In the genomic region with DNA sequence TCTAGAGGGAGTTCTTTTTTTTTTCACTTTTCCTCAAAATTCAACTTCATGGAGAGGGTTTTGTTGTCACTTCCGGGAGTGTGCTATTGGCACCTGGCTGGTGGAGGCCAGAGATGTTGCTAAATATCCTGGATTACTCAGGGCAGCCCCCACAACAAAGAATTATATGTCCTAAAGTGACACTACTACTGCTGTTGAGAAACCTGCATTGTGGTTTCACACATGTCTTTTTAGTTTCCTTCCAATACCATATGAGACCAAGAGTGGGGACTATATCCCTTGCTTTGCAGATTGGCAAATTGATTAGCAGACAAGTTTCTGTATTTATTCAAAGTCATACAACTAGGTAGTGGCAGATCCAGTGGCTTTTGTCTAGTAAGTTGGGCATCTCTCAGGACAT, we compare ENCODE assay signal across 20 cellular contexts.
DNase-seq lines count a peak whose midpoint lies in the region; ATAC-seq and TF ChIP-seq lines count a peak whose summit lies in the region.
"Had no signal": no experiment of that assay in that cellular context is flagged by ENCODE, and none has a peak within 500 bp of the region (broad histone marks: within the 10 kb centered on the region; RNA-seq: fewer than 3 reads in every experiment).

No MANE protein-coding gene starts in this region.

- intact Hi-C loops in CD8-positive, alpha-beta T cell (cut with DNase I, micrococcal nuclease) = no loop called here

- H3K9ac ChIP-seq in KMS-11 = no peak overlapping the region

- H3K36me3 ChIP-seq in KMS-11 (ENCODE audit: insufficient read depth) = no peaks in the 10 kb centered on the region
- no peaks in the 10 kb centered on the region for H3K36me3 ChIP-seq in CD8-positive, alpha-beta T cell (ENCODE audit: insufficient read depth, low read length)
- H3K36me3 ChIP-seq: spleen had no signal

- CTCF ChIA-PET in CD8-positive, alpha-beta T cell (lab: Charles Lee) = no interaction called here

- H3K27me3 ChIP-seq in KMS-11 (ENCODE audit: insufficient read depth, low read depth) = no peaks in the 10 kb centered on the region
- H3K27me3 ChIP-seq in CD8-positive, alpha-beta T cell (ENCODE audit: insufficient read depth, low read length) = no peaks in the 10 kb centered on the region
- H3K27me3 ChIP-seq: BE2C, spleen, testis had no signal

- H3K79me2 ChIP-seq in KMS-11 (ENCODE audit: insufficient read depth, low read depth) = no peaks in the 10 kb centered on the region

- no peak for TF ChIP-seq CTCF in KMS-11 (conservative IDR thresholded peaks at IDR 0.05; ENCODE audit: low read depth, low read length)
- no peak for TF ChIP-seq CTCF in CD8-positive, alpha-beta T cell (IDR thresholded peaks at IDR 0.05)

- H3K36me3 Mint-ChIP-seq in CD8-positive, alpha-beta T cell = no peaks in the 10 kb centered on the region
- H3K36me3 Mint-ChIP-seq: brain had no signal

- H3K4me1 Mint-ChIP-seq in CD8-positive, alpha-beta T cell (ENCODE audit: low read depth) = no peaks in the 10 kb centered on the region
- H3K4me1 Mint-ChIP-seq: activated CD4-positive, alpha-beta T cell treated with anti-CD3 and anti-CD28 coated beads, Interleukin-2, amount 10 ng/mL, durations not matched to agents 7 days and 5 days; brain had no signal

- H2AFZ ChIP-seq in KMS-11 (ENCODE audit: low read depth) = no peak overlapping the region

- H3K27ac ChIP-seq in KMS-11 = peak overlapping the region; percentile 84
- no peak overlapping the region for H3K27ac ChIP-seq in CD8-positive, alpha-beta T cell (ENCODE audit: low read depth, low read length)
- H3K27ac ChIP-seq: spleen, testis had no signal

- no peak overlapping the region for H3K4me3 Mint-ChIP-seq in CD8-positive, alpha-beta T cell
- H3K4me3 Mint-ChIP-seq: activated CD4-positive, alpha-beta T cell treated with anti-CD3 and anti-CD28 coated beads, Interleukin-2, amount 10 ng/mL, durations not matched to agents 7 days and 5 days; brain; T-helper 1 cell treated with Interleukin-12 subunit alpha and Interleukin-12 subunit beta and Interleukin-4 antibody, amounts not matched to agents 30 μg/mL and 1 μg/mL, for 36 hours had no signal

- DNase-seq in DMS53 (lab: John Stamatoyannopoulos, UW) (no peak), NCI-H1048 (lab: John Stamatoyannopoulos, UW) (no peak), NCI-H1930 (lab: John Stamatoyannopoulos, UW) (no peak)
- no peak for DNase-seq in CD8-positive, alpha-beta T cell
- DNase-seq: activated CD4-positive, alpha-beta T cell treated with anti-CD3 and anti-CD28 coated beads, Interleukin-2, amount 10 ng/mL, durations not matched to agents 7 days and 5 days; BE2C; effector memory CD4-positive, alpha-beta T cell; foreskin fibroblast; IMR-90; mesendoderm; NCI-H2029 treated with DMSO at 0.1 percent for 48 hours; spleen; testis had no signal

- H3K9me3 ChIP-seq in CD8-positive, alpha-beta T cell (ENCODE audit: low read length) = no peaks in the 10 kb centered on the region
- H3K9me3 ChIP-seq: BE2C, spleen, testis had no signal

- POLR2A ChIA-PET in CD8-positive, alpha-beta T cell (lab: Charles Lee) = no interaction called here

- ATAC-seq in GM18867 (IDR thresholded peaks at IDR 0.05; ENCODE audit: unreplicated experiment) (peak; percentile 76), GM21423 (IDR thresholded peaks at IDR 0.05; ENCODE audit: unreplicated experiment) (peak; percentile 71), HG02981 (IDR thresholded peaks at IDR 0.05; ENCODE audit: unreplicated experiment) (peak; percentile 80)
- no peak for ATAC-seq in CD8-positive, alpha-beta T cell

- no peak overlapping the region for H3K4me3 ChIP-seq in KMS-11 (IDR thresholded peaks at IDR 0.05; ENCODE audit: insufficient read depth, low read depth, low read length)
- no peak overlapping the region for H3K4me3 ChIP-seq in CD8-positive, alpha-beta T cell (ENCODE audit: low read depth, low read length)
- H3K4me3 ChIP-seq: spleen, testis had no signal

- H3K4me1 ChIP-seq in KMS-11 (ENCODE audit: low read depth, poor library complexity, severe bottlenecking) = peaks cover 88% of the 10 kb centered on the region
- no peaks in the 10 kb centered on the region for H3K4me1 ChIP-seq in CD8-positive, alpha-beta T cell (ENCODE audit: insufficient read depth, low read length)
- H3K4me1 ChIP-seq: spleen, testis had no signal

- peak overlapping the region; percentile 55 for H3K4me2 ChIP-seq in KMS-11

- no peak overlapping the region for H3K27ac Mint-ChIP-seq in CD8-positive, alpha-beta T cell
- H3K27ac Mint-ChIP-seq: activated CD4-positive, alpha-beta T cell treated with anti-CD3 and anti-CD28 coated beads, Interleukin-2, amount 10 ng/mL, durations not matched to agents 7 days and 5 days; activated T-helper 2 cell treated with anti-CD3 and anti-CD28 coated beads, Interferon-gamma antibody, Interleukin-2, Interleukin-4, amounts not matched to agents 10 μg/mL and 5 μg/mL and 100 μg/mL, durations not matched to agents 14 hours and 24 hours and 36 hours; brain; T-helper 1 cell treated with Interleukin-12 subunit alpha and Interleukin-12 subunit beta and Interleukin-4 antibody, amounts not matched to agents 30 μg/mL and 1 μg/mL, for 36 hours had no signal

- H4K20me1 ChIP-seq in KMS-11 (ENCODE audit: insufficient read depth) = no peaks in the 10 kb centered on the region

- H3K27me3 Mint-ChIP-seq in CD8-positive, alpha-beta T cell (ENCODE audit: low read depth) = no peaks in the 10 kb centered on the region
- H3K27me3 Mint-ChIP-seq: activated CD4-positive, alpha-beta T cell treated with anti-CD3 and anti-CD28 coated beads, Interleukin-2, amount 10 ng/mL, durations not matched to agents 7 days and 5 days; brain had no signal

- peaks cover 8% of the 10 kb centered on the region for H3K9me3 Mint-ChIP-seq in CD8-positive, alpha-beta T cell
- H3K9me3 Mint-ChIP-seq: activated CD4-positive, alpha-beta T cell treated with anti-CD3 and anti-CD28 coated beads, Interleukin-2, amount 10 ng/mL, durations not matched to agents 7 days and 5 days; activated T-helper 2 cell treated with anti-CD3 and anti-CD28 coated beads, Interferon-gamma antibody, Interleukin-2, Interleukin-4, amounts not matched to agents 10 μg/mL and 5 μg/mL and 100 μg/mL, durations not matched to agents 14 hours and 24 hours and 36 hours; brain; T-helper 1 cell treated with Interleukin-12 subunit alpha and Interleukin-12 subunit beta and Interleukin-4 antibody, amounts not matched to agents 30 μg/mL and 1 μg/mL, for 36 hours had no signal
